ENCODE assay signal across 26 cellular contexts in the genomic region with DNA sequence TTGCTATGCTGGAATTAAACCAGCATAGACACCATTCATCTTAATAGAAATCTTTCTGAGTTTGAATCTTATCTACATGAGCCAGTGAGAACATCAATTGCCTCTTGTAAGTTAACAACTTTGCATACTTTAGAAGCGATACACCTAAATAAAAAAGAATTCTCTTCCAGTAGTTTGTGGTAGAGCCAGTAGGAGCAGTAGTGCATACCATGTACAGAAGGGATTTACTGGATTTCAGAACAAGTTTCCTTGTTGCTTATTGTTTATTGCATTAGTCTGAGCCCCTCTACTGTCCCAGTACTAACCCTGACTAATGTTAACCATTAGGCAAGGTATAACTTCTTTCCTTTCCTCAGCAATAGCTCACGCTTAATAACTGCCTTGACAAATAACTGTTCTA.
A peak's percentile ranks its signal among the peaks of the same experiment; 100 is the strongest.
DNase-seq lines count a peak whose midpoint lies in the region; ATAC-seq and TF ChIP-seq lines count a peak whose summit lies in the region.
"Had no signal": no experiment of that assay in that cellular context is flagged by ENCODE, and none has a peak within 500 bp of the region (broad histone marks: within the 10 kb centered on the region; RNA-seq: fewer than 3 reads in every experiment).

No MANE protein-coding gene starts in this region.

- CTCF ChIA-PET in GM10248 (lab: Yijun Ruan, JAX) = no interaction called here

- POLR2A ChIA-PET in GM10248 (lab: Yijun Ruan, JAX) = no interaction called here

- no peaks in the 10 kb centered on the region for H3K36me3 ChIP-seq in RWPE2 (ENCODE audit: low read depth)
- H3K36me3 ChIP-seq: heart right ventricle, neural progenitor cell, thoracic aorta had no signal

- ATAC-seq in RWPE2 (ENCODE audit: low read depth) = no peak
- ATAC-seq in esophagus mucosa = peak; percentile 59
- ATAC-seq: heart right ventricle; stimulated activated naive B cell treated with anti-CD40 and anti-IgM and Interleukin-4, amounts not matched to agents 10 μg/mL and 1 μg/mL and 100 μg/mL, for 72 hours; WTC11 had no signal

- no peaks in the 10 kb centered on the region for H3K27me3 Mint-ChIP-seq in osteocyte (ENCODE audit: unreplicated experiment)
- H3K27me3 Mint-ChIP-seq: activated naive CD8-positive, alpha-beta T cell treated with anti-CD3 and anti-CD28 coated beads, Interleukin-2, amount 10 ng/mL, durations not matched to agents 7 days and 5 days; dendritic cell treated with granulocyte-macrophage colony-stimulating factor and Interleukin-4, amounts not matched to agents 40 ng/mL and 50 ng/mL, for 4 days had no signal

- no peaks in the 10 kb centered on the region for H3K36me3 Mint-ChIP-seq in osteocyte (ENCODE audit: unreplicated experiment)
- H3K36me3 Mint-ChIP-seq: activated naive CD8-positive, alpha-beta T cell treated with anti-CD3 and anti-CD28 coated beads, Interleukin-2, amount 10 ng/mL, durations not matched to agents 7 days and 5 days; IgD-negative memory B cell; neural progenitor cell; stimulated activated naive B cell treated with anti-CD40 and anti-IgM and Interleukin-4, amounts not matched to agents 10 μg/mL and 1 μg/mL and 100 μg/mL, for 72 hours; WTC11 had no signal

- no peaks in the 10 kb centered on the region for H3K9me3 ChIP-seq in RWPE2 (ENCODE audit: severe bottlenecking)
- H3K9me3 ChIP-seq: heart right ventricle, psoas muscle, thoracic aorta had no signal

- DNase-seq in EH (ENCODE audit: low read depth) = peak; percentile 43
- no peak for DNase-seq in RWPE2 (ENCODE audit: low spot score)
- DNase-seq in osteocyte (ENCODE audit: extremely low spot score, unreplicated experiment) = no peak
- no peak for DNase-seq in middle frontal gyrus (ENCODE audit: extremely low spot score, low spot score)
- no peak for DNase-seq in GM13977 (ENCODE audit: low spot score)
- no peak for DNase-seq in cerebellum (ENCODE audit: low spot score)
- no peak for DNase-seq in GM10248 (ENCODE audit: extremely low spot score)
- DNase-seq: activated CD4-positive, alpha-beta T cell treated with anti-CD3 and anti-CD28 coated beads, Interleukin-2, amount 50 U/mL, for 4 hours; activated CD8-positive, alpha-beta memory T cell treated with anti-CD3 and anti-CD28 coated beads, Interleukin-2, amount 50 U/mL, for 48 hours; activated effector memory CD4-positive, alpha-beta T cell treated with Interleukin-2 at 50 U/mL for 16 hours; activated naive CD8-positive, alpha-beta T cell treated with anti-CD3 and anti-CD28 coated beads, Interleukin-2, amount 10 ng/mL, durations not matched to agents 7 days and 5 days; DND-41; GOT3; heart right ventricle; NCI-H2081 treated with DMSO at 0.1 percent for 48 hours; psoas muscle; stimulated activated CD4-positive, alpha-beta T cell treated with anti-CD3 and anti-CD28 coated beads, Interleukin-2, amount 100 ng/mL, for 48 hours; stimulated activated naive B cell treated with anti-CD40 and anti-IgM and Interleukin-4, amounts not matched to agents 10 μg/mL and 1 μg/mL and 100 μg/mL, for 72 hours had no signal

- no peaks in the 10 kb centered on the region for H3K27me3 ChIP-seq in RWPE2 (ENCODE audit: insufficient read depth, poor library complexity, severe bottlenecking)
- H3K27me3 ChIP-seq: heart right ventricle, neural progenitor cell had no signal

- no peak overlapping the region for H3K4me3 ChIP-seq in RWPE2 (ENCODE audit: severe bottlenecking)
- H3K4me3 ChIP-seq: heart right ventricle, neural progenitor cell, psoas muscle, SK-N-MC, thoracic aorta had no signal

- no peaks in the 10 kb centered on the region for H3K9me3 Mint-ChIP-seq in osteocyte (ENCODE audit: unreplicated experiment)
- H3K9me3 Mint-ChIP-seq: activated naive CD8-positive, alpha-beta T cell treated with anti-CD3 and anti-CD28 coated beads, Interleukin-2, amount 10 ng/mL, durations not matched to agents 7 days and 5 days; dendritic cell treated with granulocyte-macrophage colony-stimulating factor and Interleukin-4, amounts not matched to agents 40 ng/mL and 50 ng/mL, for 4 days; IgD-negative memory B cell; neural progenitor cell; stimulated activated naive B cell treated with anti-CD40 and anti-IgM and Interleukin-4, amounts not matched to agents 10 μg/mL and 1 μg/mL and 100 μg/mL, for 72 hours; WTC11 had no signal

- peaks cover 69% of the 10 kb centered on the region for H3K4me1 Mint-ChIP-seq in osteocyte (ENCODE audit: unreplicated experiment)
- H3K4me1 Mint-ChIP-seq: activated naive CD8-positive, alpha-beta T cell treated with anti-CD3 and anti-CD28 coated beads, Interleukin-2, amount 10 ng/mL, durations not matched to agents 7 days and 5 days; IgD-negative memory B cell; stimulated activated naive B cell treated with anti-CD40 and anti-IgM and Interleukin-4, amounts not matched to agents 10 μg/mL and 1 μg/mL and 100 μg/mL, for 72 hours had no signal

- in situ Hi-C loops in GM13977 (cut with MboI; ENCODE audit: low pct_unique_long_range_greater_than_20kb, low sequenced_read_pairs, unreplicated experiment) = no loop called here

- H3K27ac ChIP-seq in RWPE2 (ENCODE audit: poor library complexity, severe bottlenecking) = peak overlapping the region; percentile 77
- H3K27ac ChIP-seq: heart right ventricle, HL-60, neural progenitor cell, psoas muscle, SK-N-MC, thoracic aorta had no signal

- peaks cover 27% of the 10 kb centered on the region for H3K4me1 ChIP-seq in RWPE2 (ENCODE audit: insufficient read depth, poor library complexity, severe bottlenecking)
- H3K4me1 ChIP-seq: neural progenitor cell, psoas muscle had no signal

- no peak for TF ChIP-seq CTCF in RWPE2 (IDR thresholded peaks at IDR 0.05; ENCODE audit: poor library complexity, severe bottlenecking)
- TF ChIP-seq CTCF in osteocyte (IDR thresholded peaks at IDR 0.05) = no peak
- TF ChIP-seq CTCF in GM13977 (IDR thresholded peaks at IDR 0.05; ENCODE audit: extremely low read depth, insufficient read depth, missing control alignments) = no peak
- TF ChIP-seq CTCF in GM10248 (IDR thresholded peaks at IDR 0.05; ENCODE audit: control extremely low read depth, extremely low read depth, low read depth, missing control alignments) = no peak

- no peak overlapping the region for H3K4me3 Mint-ChIP-seq in osteocyte (ENCODE audit: unreplicated experiment)
- H3K4me3 Mint-ChIP-seq: activated naive CD8-positive, alpha-beta T cell treated with anti-CD3 and anti-CD28 coated beads, Interleukin-2, amount 10 ng/mL, durations not matched to agents 7 days and 5 days; dendritic cell treated with granulocyte-macrophage colony-stimulating factor and Interleukin-4, amounts not matched to agents 40 ng/mL and 50 ng/mL, for 4 days; IgD-negative memory B cell; neural progenitor cell; stimulated activated naive B cell treated with anti-CD40 and anti-IgM and Interleukin-4, amounts not matched to agents 10 μg/mL and 1 μg/mL and 100 μg/mL, for 72 hours; WTC11 had no signal

- peak overlapping the region; percentile 89 for H3K27ac Mint-ChIP-seq in osteocyte (ENCODE audit: unreplicated experiment)
- H3K27ac Mint-ChIP-seq: activated naive CD8-positive, alpha-beta T cell treated with anti-CD3 and anti-CD28 coated beads, Interleukin-2, amount 10 ng/mL, durations not matched to agents 7 days and 5 days; dendritic cell treated with granulocyte-macrophage colony-stimulating factor and Interleukin-4, amounts not matched to agents 40 ng/mL and 50 ng/mL, for 4 days; IgD-negative memory B cell; neural progenitor cell; stimulated activated naive B cell treated with anti-CD40 and anti-IgM and Interleukin-4, amounts not matched to agents 10 μg/mL and 1 μg/mL and 100 μg/mL, for 72 hours; WTC11 had no signal
